Comparison of ENCODE assay signal across 26 cellular contexts in the genomic region with DNA sequence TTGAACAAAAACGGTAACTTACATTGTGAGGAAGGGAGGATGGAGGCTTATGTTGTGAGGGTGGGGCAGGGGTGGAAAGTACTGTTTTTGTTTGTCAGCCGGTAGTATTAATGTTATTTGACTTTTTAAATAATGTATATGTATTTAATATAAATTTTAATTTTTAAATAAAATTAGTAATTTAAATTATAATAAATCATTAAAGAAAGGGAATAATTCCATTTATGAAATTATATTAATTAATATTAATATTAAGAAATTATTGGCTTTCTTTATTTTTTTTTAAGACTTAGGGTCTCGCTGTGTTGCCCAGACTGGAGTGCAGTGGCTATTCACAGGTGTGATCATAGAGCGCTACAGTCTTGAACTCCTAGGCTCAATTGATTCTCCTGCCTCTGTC.
"Had no signal": no experiment of that assay in that cellular context is flagged by ENCODE, and none has a peak within 500 bp of the region (broad histone marks: within the 10 kb centered on the region; RNA-seq: fewer than 3 reads in every experiment).

No MANE protein-coding gene starts in this region.

- H3K27me3 Mint-ChIP-seq: activated CD4-positive, alpha-beta memory T cell treated with anti-CD3 and anti-CD28 coated beads for 36 hours; activated CD4-positive, alpha-beta T cell treated with anti-CD3 and anti-CD28 coated beads, Interleukin-2, amount 10 ng/mL, durations not matched to agents 7 days and 5 days had no signal

- H3K9me3 Mint-ChIP-seq: activated CD4-positive, alpha-beta memory T cell treated with anti-CD3 and anti-CD28 coated beads for 36 hours; activated CD4-positive, alpha-beta T cell treated with anti-CD3 and anti-CD28 coated beads, Interleukin-2, amount 10 ng/mL, durations not matched to agents 7 days and 5 days; activated naive CD4-positive, alpha-beta T cell treated with anti-CD3 and anti-CD28 coated beads, Interleukin-2, amount 50 U/mL, for 72 hours; activated T-cell treated with anti-CD3 and anti-CD28 coated beads, Interleukin-2, amount 50 U/mL, for 4 hours had no signal

- DNase-seq: activated CD4-positive, alpha-beta memory T cell treated with anti-CD3 and anti-CD28 coated beads for 36 hours; activated CD4-positive, alpha-beta T cell treated with anti-CD3 and anti-CD28 coated beads, Interleukin-2, amount 10 ng/mL, durations not matched to agents 7 days and 5 days; activated CD4-positive, CD25-positive, alpha-beta regulatory T cell; activated CD8-positive, alpha-beta memory T cell treated with anti-CD3 and anti-CD28 coated beads for 24 hours; activated effector memory CD4-positive, alpha-beta T cell treated with anti-CD3 and anti-CD28 coated beads, Interleukin-2, amount 50 U/mL, for 16 hours; activated naive CD4-positive, alpha-beta T cell treated with Interleukin-2 at 50 U/mL for 16 hours; activated T-cell treated with anti-CD3 and anti-CD28 coated beads, Interleukin-2, amount 50 U/mL, for 4 hours; adrenal gland; anterior cingulate cortex; cerebellar nuclear complex; KG1; NCI-H1048; NCI-H1930; NCI-H2171 treated with DMSO at 0.1 percent for 48 hours; NCI-H345; NCI-H510A; NCI-H526 treated with DMSO at 0.1 percent for 48 hours; NK-92 treated with Interleukin-12 subunit alpha and Interleukin-12 subunit beta, amount 100 ng/mL, for 24 hours; OCI-M1; Right ventricle myocardium superior; SJCRH30; SW 1271 had no signal

- H3K27me3 ChIP-seq: adrenal gland, SJCRH30 had no signal

- H3K36me3 Mint-ChIP-seq: activated CD4-positive, alpha-beta memory T cell treated with anti-CD3 and anti-CD28 coated beads for 36 hours; activated naive CD4-positive, alpha-beta T cell treated with anti-CD3 and anti-CD28 coated beads, Interleukin-2, amount 50 U/mL, for 72 hours had no signal

- H3K36me3 ChIP-seq: adrenal gland, SJCRH30 had no signal

- H3K4me3 Mint-ChIP-seq: activated CD4-positive, alpha-beta memory T cell treated with anti-CD3 and anti-CD28 coated beads for 36 hours; activated CD4-positive, alpha-beta T cell treated with anti-CD3 and anti-CD28 coated beads, Interleukin-2, amount 10 ng/mL, durations not matched to agents 7 days and 5 days; activated T-cell treated with anti-CD3 and anti-CD28 coated beads, Interleukin-2, amount 50 U/mL, for 4 hours had no signal

- H3K9me3 ChIP-seq: adrenal gland, SJCRH30 had no signal

- H3K27ac ChIP-seq: adrenal gland, RWPE1, SJCRH30 had no signal

- ATAC-seq: activated naive CD4-positive, alpha-beta T cell treated with anti-CD3 and anti-CD28 coated beads, Interleukin-2, amount 50 U/mL, for 72 hours; activated T-cell treated with anti-CD3 and anti-CD28 coated beads, Interleukin-2, amount 50 U/mL, for 4 hours; Panc1; SK-N-SH treated with all-trans-retinoic acid at 6 μM for 48 hours had no signal

- H3K27ac Mint-ChIP-seq: activated CD4-positive, alpha-beta memory T cell treated with anti-CD3 and anti-CD28 coated beads for 36 hours; activated naive CD4-positive, alpha-beta T cell treated with anti-CD3 and anti-CD28 coated beads, Interleukin-2, amount 50 U/mL, for 72 hours had no signal

- H3K4me3 ChIP-seq: adrenal gland, SJCRH30 had no signal
